In the genomic region with DNA sequence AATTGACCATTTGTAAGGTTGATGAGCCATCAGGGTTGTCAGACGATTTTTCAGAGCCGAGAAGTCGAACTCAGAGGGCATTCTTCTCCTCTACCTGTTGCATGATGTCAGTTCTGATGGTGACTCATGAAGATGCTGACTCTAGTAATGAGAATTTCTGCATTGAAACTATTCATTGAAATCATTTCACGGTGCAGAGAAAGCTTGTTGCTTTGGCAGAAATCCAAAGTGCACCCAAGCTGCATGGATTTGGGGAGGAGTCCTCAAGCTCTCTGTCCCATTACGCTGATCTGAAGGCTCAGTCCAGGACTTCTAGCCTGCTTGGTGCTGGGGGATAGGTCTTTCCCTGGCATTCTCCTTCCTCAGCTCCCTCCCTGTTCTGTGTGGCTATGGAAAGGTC, we compare ENCODE assay signal across 26 cellular contexts.
DNase-seq lines count a peak whose midpoint lies in the region; ATAC-seq and TF ChIP-seq lines count a peak whose summit lies in the region.
"Had no signal": no experiment of that assay in that cellular context is flagged by ENCODE, and none has a peak within 500 bp of the region (broad histone marks: within the 10 kb centered on the region; RNA-seq: fewer than 3 reads in every experiment).

No MANE protein-coding gene starts in this region.

- H3K9me3 ChIP-seq in A673 (ENCODE audit: low read depth, low read length, poor library complexity, severe bottlenecking) (no peaks in the 10 kb centered on the region), MG63 (no peaks in the 10 kb centered on the region)
- H3K9me3 ChIP-seq: gastrocnemius medialis, left ventricle myocardium inferior, SJSA1 had no signal

- no peak overlapping the region for H3K27ac ChIP-seq in A673 (ENCODE audit: low read depth, low read length, poor library complexity, severe bottlenecking)
- H3K27ac ChIP-seq: gastrocnemius medialis, left ventricle myocardium inferior, SJSA1 had no signal

- ATAC-seq in GM18517 (IDR thresholded peaks at IDR 0.05; ENCODE audit: unreplicated experiment) = no peak
- ATAC-seq: gastrocnemius medialis, HCT116, K562, WTC11 had no signal

- BruUV-seq in A673 (replicated peaks; lab: Mats Ljungman, UMichigan) = no TSS peak

- in situ Hi-C loops in astrocyte of the spinal cord (cut with HindIII; ENCODE audit: low sequenced_read_pairs) = no loop called here

- DNase-seq in A673 (ENCODE audit: low spot score) = peak; percentile 71
- peak; percentile 16 for DNase-seq in MG63
- DNase-seq in astrocyte of the spinal cord (ENCODE audit: low read depth, low spot score) = peak; percentile 47
- DNase-seq in islet precursor cell = peak; percentile 37
- no peak for DNase-seq in posterior cingulate gyrus
- no peak for DNase-seq in activated gamma-delta T cell (lab: John Stamatoyannopoulos, UW)
- no peak for DNase-seq in T1000 (lab: John Stamatoyannopoulos, UW)
- DNase-seq: activated CD4-positive, alpha-beta memory T cell treated with anti-CD3 and anti-CD28 coated beads, Interleukin-2, amount 10 ng/mL, durations not matched to agents 7 days and 5 days; activated naive CD4-positive, alpha-beta T cell treated with anti-CD3 and anti-CD28 coated beads, Interleukin-2, amount 10 ng/mL, durations not matched to agents 7 days and 5 days; activated T-cell treated with anti-CD3 and anti-CD28 coated beads, Interleukin-2, amount 50 U/mL, for 1 hour; aorta; C1 segment of cervical spinal cord; DMS 273 treated with DMSO at 0.1 percent for 48 hours; gastrocnemius medialis; left ventricle myocardium inferior; NCI-H2029 treated with DMSO at 0.1 percent for 48 hours; NCI-H526 treated with DMSO at 0.1 percent for 48 hours; nephron progenitor cell; OCI-M1; stimulated activated CD4-positive, alpha-beta T cell treated with anti-CD3 and anti-CD28 coated beads, Interleukin-12 subunit alpha, Interleukin-12 subunit beta, amount 100 ng/mL, for 4 hours; stimulated activated CD8-positive, alpha-beta memory T cell treated with anti-CD3 and anti-CD28 coated beads, Interleukin-4, amount 100 ng/mL, for 48 hours had no signal

- CTCF ChIA-PET in A673 (lab: Charles Lee) = no interaction called here

- no peak overlapping the region for H3K4me3 ChIP-seq in A673 (ENCODE audit: low read depth, low read length, poor library complexity, severe bottlenecking)
- no peak overlapping the region for H3K4me3 ChIP-seq in MG63
- no peak overlapping the region for H3K4me3 ChIP-seq in astrocyte of the spinal cord (ENCODE audit: low read depth, low read length)
- H3K4me3 ChIP-seq: gastrocnemius medialis, K562, left ventricle myocardium inferior, SJSA1 had no signal

- peaks cover 41% of the 10 kb centered on the region for H3K4me1 ChIP-seq in A673 (ENCODE audit: insufficient read depth, low read length, poor library complexity, severe bottlenecking)
- H3K4me1 ChIP-seq: gastrocnemius medialis, left ventricle myocardium inferior, SJSA1 had no signal

- H3K27me3 ChIP-seq in A673 (replicated peaks; ENCODE audit: insufficient read depth, low read depth, low read length, poor library complexity) (no peaks in the 10 kb centered on the region), MG63 (no peaks in the 10 kb centered on the region; the same call in 1 of the 2 replicates)

- intact Hi-C loops in A673 (cut with micrococcal nuclease; ENCODE audit: unreplicated experiment) = no loop called here
- intact Hi-C loops in posterior cingulate gyrus (cut with DNase I) = no loop called here

- TF ChIP-seq CTCF in A673 (conservative IDR thresholded peaks at IDR 0.05; ENCODE audit: low read depth, low read length) = no peak
- TF ChIP-seq CTCF in astrocyte of the spinal cord (IDR thresholded peaks at IDR 0.05; ENCODE audit: low read depth, low read length) = no peak

- POLR2A ChIA-PET in A673 (lab: Charles Lee; ENCODE audit: low non-redundant PET) = no interaction called here

- no peaks in the 10 kb centered on the region for H3K36me3 ChIP-seq in A673 (ENCODE audit: insufficient read depth, low read length, poor library complexity, severe bottlenecking)
- H3K36me3 ChIP-seq in MG63 = no peaks in the 10 kb centered on the region
- H3K36me3 ChIP-seq: gastrocnemius medialis, left ventricle myocardium inferior, SJSA1 had no signal

Comparison
In these comparisons a context has a peak if more than half of its experiments do, and no peak if none do; other contexts are left out.
1. DNase-seq: peak in A673 (single experiment), MG63 (single experiment), astrocyte of the spinal cord (single experiment) and islet precursor cell (single experiment); none in posterior cingulate gyrus (0 of 10), activated gamma-delta T cell (single experiment) and T1000 (single experiment).